ENCODE assay signal across 25 cellular contexts in genomic region chr7:136950331-136950730, GRCh38.
"Had no signal": no experiment of that assay in that cellular context is flagged by ENCODE, and none has a peak within 500 bp of the region (broad histone marks: within the 10 kb centered on the region; RNA-seq: fewer than 3 reads in every experiment).

No MANE protein-coding gene starts in this region.

- H3K4me1 Mint-ChIP-seq: activated CD4-positive, alpha-beta T cell treated with anti-CD3 and anti-CD28 coated beads for 36 hours; activated CD4-positive, alpha-beta T cell treated with anti-CD3 and anti-CD28 coated beads, Interleukin-2, amount 10 ng/mL, durations not matched to agents 24 days and 14 days; activated CD8-positive, alpha-beta memory T cell treated with anti-CD3 and anti-CD28 coated beads, Interleukin-2, amount 10 ng/mL, durations not matched to agents 7 days and 5 days; activated naive CD4-positive, alpha-beta T cell treated with anti-CD3 and anti-CD28 coated beads, Interleukin-2, amount 10 ng/mL, durations not matched to agents 7 days and 5 days; activated naive CD8-positive, alpha-beta T cell treated with anti-CD3 and anti-CD28 coated beads, Interleukin-2, amount 10 ng/mL, durations not matched to agents 7 days and 5 days; brain had no signal

- H3K27me3 Mint-ChIP-seq: activated CD4-positive, alpha-beta memory T cell treated with anti-CD3 and anti-CD28 coated beads for 36 hours; activated CD4-positive, alpha-beta T cell treated with anti-CD3 and anti-CD28 coated beads for 36 hours; activated CD4-positive, alpha-beta T cell treated with anti-CD3 and anti-CD28 coated beads, Interleukin-2, amount 10 ng/mL, durations not matched to agents 24 days and 14 days; activated CD8-positive, alpha-beta memory T cell treated with anti-CD3 and anti-CD28 coated beads, Interleukin-2, amount 10 ng/mL, durations not matched to agents 7 days and 5 days; activated naive CD4-positive, alpha-beta T cell treated with anti-CD3 and anti-CD28 coated beads, Interleukin-2, amount 10 ng/mL, durations not matched to agents 7 days and 5 days; activated naive CD8-positive, alpha-beta T cell treated with anti-CD3 and anti-CD28 coated beads, Interleukin-2, amount 10 ng/mL, durations not matched to agents 7 days and 5 days; brain had no signal

- H3K36me3 Mint-ChIP-seq: activated CD4-positive, alpha-beta memory T cell treated with anti-CD3 and anti-CD28 coated beads for 36 hours; activated CD8-positive, alpha-beta memory T cell treated with anti-CD3 and anti-CD28 coated beads, Interleukin-2, amount 10 ng/mL, durations not matched to agents 7 days and 5 days; activated naive CD4-positive, alpha-beta T cell treated with anti-CD3 and anti-CD28 coated beads, Interleukin-2, amount 10 ng/mL, durations not matched to agents 7 days and 5 days; activated naive CD8-positive, alpha-beta T cell treated with anti-CD3 and anti-CD28 coated beads, Interleukin-2, amount 10 ng/mL, durations not matched to agents 7 days and 5 days; brain had no signal

- H3K27ac Mint-ChIP-seq: activated CD4-positive, alpha-beta memory T cell treated with anti-CD3 and anti-CD28 coated beads for 36 hours; activated CD4-positive, alpha-beta T cell treated with anti-CD3 and anti-CD28 coated beads for 36 hours; activated CD4-positive, alpha-beta T cell treated with anti-CD3 and anti-CD28 coated beads, Interleukin-2, amount 10 ng/mL, durations not matched to agents 24 days and 14 days; activated CD8-positive, alpha-beta memory T cell treated with anti-CD3 and anti-CD28 coated beads, Interleukin-2, amount 10 ng/mL, durations not matched to agents 7 days and 5 days; activated CD8-positive, alpha-beta T cell treated with anti-CD3 and anti-CD28 coated beads, Interleukin-2, amount 10 ng/mL, durations not matched to agents 7 days and 5 days; activated naive CD4-positive, alpha-beta T cell treated with anti-CD3 and anti-CD28 coated beads, Interleukin-2, amount 10 ng/mL, durations not matched to agents 7 days and 5 days; activated naive CD4-positive, alpha-beta T cell treated with anti-CD3 and anti-CD28 coated beads, Interleukin-2, amount 50 U/mL, for 72 hours; activated naive CD8-positive, alpha-beta T cell treated with anti-CD3 and anti-CD28 coated beads, Interleukin-2, amount 10 ng/mL, durations not matched to agents 7 days and 5 days; activated T-helper 1 cell treated with anti-CD3 and anti-CD28 coated beads, Interleukin-12 subunit alpha, Interleukin-12 subunit beta, Interleukin-2, Interleukin-4 antibody, amounts not matched to agents 30 ng/mL and 10 ng/mL and 1 ng/mL, durations not matched to agents 14 hours and 24 hours and 36 hours; activated T-helper 2 cell treated with anti-CD3 and anti-CD28 coated beads, Interferon-gamma antibody, Interleukin-2, Interleukin-4, amounts not matched to agents 10 μg/mL and 5 μg/mL and 100 μg/mL, durations not matched to agents 14 hours and 24 hours and 36 hours; brain had no signal

- DNase-seq: activated CD4-positive, alpha-beta memory T cell treated with anti-CD3 and anti-CD28 coated beads for 36 hours; activated CD4-positive, alpha-beta T cell treated with anti-CD3 and anti-CD28 coated beads for 36 hours; activated CD4-positive, alpha-beta T cell treated with anti-CD3 and anti-CD28 coated beads, Interleukin-2, amount 10 ng/mL, durations not matched to agents 24 days and 14 days; activated CD4-positive, CD25-positive, alpha-beta regulatory T cell; activated CD4-positive, CD25-positive, alpha-beta regulatory T cell treated with anti-CD3 and anti-CD28 coated beads, Interleukin-2, amount 50 U/mL, for 72 hours; activated CD8-positive, alpha-beta memory T cell treated with anti-CD3 and anti-CD28 coated beads, Interleukin-2, amount 10 ng/mL, durations not matched to agents 7 days and 5 days; activated CD8-positive, alpha-beta memory T cell treated with anti-CD3 and anti-CD28 coated beads, Interleukin-2, amount 50 U/mL, for 4 hours; activated CD8-positive, alpha-beta T cell treated with anti-CD3 and anti-CD28 coated beads, Interleukin-2, amount 10 ng/mL, durations not matched to agents 7 days and 5 days; activated effector memory CD4-positive, alpha-beta T cell treated with anti-CD3 and anti-CD28 coated beads, Interleukin-2, amount 50 U/mL, for 16 hours; activated naive CD4-positive, alpha-beta T cell treated with anti-CD3 and anti-CD28 coated beads, Interleukin-2, amount 10 ng/mL, durations not matched to agents 7 days and 5 days; activated naive CD8-positive, alpha-beta T cell treated with anti-CD3 and anti-CD28 coated beads, Interleukin-2, amount 10 ng/mL, durations not matched to agents 7 days and 5 days; activated T-cell treated with anti-CD3 and anti-CD28 coated beads, Interleukin-2, amount 50 U/mL, for 1 hour; activated T-cell treated with anti-CD3 and anti-CD28 coated beads, Interleukin-2, amount 50 U/mL, for 48 hours; central memory CD4-positive, alpha-beta T cell; cerebellar nuclear complex; colonic mucosa; effector CD8-positive, alpha-beta T cell; esophagus squamous epithelium; foreskin melanocyte; heart right ventricle; T-helper 2 cell had no signal

- H3K4me3 Mint-ChIP-seq: activated CD4-positive, alpha-beta memory T cell treated with anti-CD3 and anti-CD28 coated beads for 36 hours; activated CD4-positive, alpha-beta T cell treated with anti-CD3 and anti-CD28 coated beads for 36 hours; activated CD4-positive, alpha-beta T cell treated with anti-CD3 and anti-CD28 coated beads, Interleukin-2, amount 10 ng/mL, durations not matched to agents 24 days and 14 days; activated CD8-positive, alpha-beta memory T cell treated with anti-CD3 and anti-CD28 coated beads, Interleukin-2, amount 10 ng/mL, durations not matched to agents 7 days and 5 days; activated CD8-positive, alpha-beta T cell treated with anti-CD3 and anti-CD28 coated beads, Interleukin-2, amount 10 ng/mL, durations not matched to agents 7 days and 5 days; activated naive CD4-positive, alpha-beta T cell treated with anti-CD3 and anti-CD28 coated beads, Interleukin-2, amount 10 ng/mL, durations not matched to agents 7 days and 5 days; activated naive CD8-positive, alpha-beta T cell treated with anti-CD3 and anti-CD28 coated beads, Interleukin-2, amount 10 ng/mL, durations not matched to agents 7 days and 5 days; activated T-helper 1 cell treated with anti-CD3 and anti-CD28 coated beads, Interleukin-12 subunit alpha, Interleukin-12 subunit beta, Interleukin-2, Interleukin-4 antibody, amounts not matched to agents 30 ng/mL and 10 ng/mL and 1 ng/mL, durations not matched to agents 14 hours and 24 hours and 36 hours; brain had no signal
